ENCODE assay signal across 18 cellular contexts in the genomic region with DNA sequence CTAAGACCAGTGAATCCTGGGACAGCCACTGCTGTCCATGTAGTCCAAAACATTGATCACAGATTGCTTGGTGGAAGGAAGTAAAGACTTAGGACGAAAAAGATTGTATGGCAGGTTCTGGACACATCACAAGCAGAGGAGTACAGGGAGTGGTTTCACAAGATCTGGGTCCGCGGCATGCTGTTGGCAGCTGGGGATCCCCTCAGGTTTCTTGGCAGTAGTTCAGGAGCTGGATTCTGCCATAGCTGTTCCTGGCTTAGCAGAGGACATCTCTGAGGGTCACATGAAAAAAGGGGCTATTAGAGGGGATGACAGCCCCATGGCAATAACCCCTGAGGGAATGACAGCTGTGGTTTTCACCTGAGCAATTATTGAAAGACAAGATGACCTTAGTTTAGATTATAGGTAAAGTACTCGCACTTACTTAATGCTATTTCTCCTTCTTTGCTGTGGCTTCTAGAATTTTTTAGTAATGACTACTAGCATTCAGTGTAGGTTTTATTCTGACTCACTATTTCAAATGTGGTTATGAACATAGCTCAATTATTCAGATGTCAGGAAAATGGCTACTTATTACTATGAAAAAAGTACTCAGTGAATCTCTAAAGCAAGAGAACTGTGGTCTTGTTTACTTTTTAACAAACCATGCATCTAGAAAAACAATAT. TPM values are rescaled to one million over a fixed set of nuclear protein-coding genes. Genes with fewer than 3 reads are reported as not detected.
"Had no signal": no experiment of that assay in that cellular context is flagged by ENCODE, and none has a peak within 500 bp of the region (broad histone marks: within the 10 kb centered on the region; RNA-seq: fewer than 3 reads in every experiment).

No MANE protein-coding gene starts in this region.

- H3K4me1 ChIP-seq: adrenal gland, right atrium auricular region, uterus had no signal

- H3K36me3 ChIP-seq: adrenal gland, right atrium auricular region, tibial artery, uterus had no signal

- H3K4me3 ChIP-seq: adrenal gland, dorsolateral prefrontal cortex, hepatocyte, right atrium auricular region, tibial artery, uterus had no signal

- H3K9me3 ChIP-seq: adrenal gland, uterus had no signal

- H3K4me2 ChIP-seq: hepatocyte had no signal

- H3K27me3 ChIP-seq: adrenal gland, hepatocyte, right atrium auricular region, tibial artery, uterus had no signal

- H3K79me2 ChIP-seq: hepatocyte had no signal

- H2AFZ ChIP-seq: hepatocyte had no signal

- H3K27ac ChIP-seq: adrenal gland, dorsolateral prefrontal cortex, hepatocyte, right atrium auricular region, tibial artery, uterus had no signal

- DNase-seq: activated CD4-positive, alpha-beta memory T cell treated with anti-CD3 and anti-CD28 coated beads, Interleukin-2, amount 10 ng/mL, durations not matched to agents 7 days and 5 days; activated CD4-positive, alpha-beta T cell treated with anti-CD3 and anti-CD28 coated beads for 36 hours; activated T-cell treated with anti-CD3 and anti-CD28 coated beads, Interleukin-2, amount 50 U/mL, for 24 hours; adrenal gland; dorsolateral prefrontal cortex; kidney glomerular epithelial cell; nucleus accumbens; stimulated activated CD4-positive, alpha-beta T cell treated with anti-CD3 and anti-CD28 coated beads, Interleukin-2, amount 100 ng/mL, for 48 hours; T-helper 1 cell; tibial artery; uterus had no signal

RNA-seq across cellular contexts. Expression of gene KRTAP27-1, which starts 8.2 kb away (rescaled TPM):
- total RNA-seq: activated CD4-positive, alpha-beta memory T cell treated with anti-CD3 and anti-CD28 coated beads, Interleukin-2, amount 10 ng/mL, durations not matched to agents 7 days and 5 days; activated CD4-positive, alpha-beta T cell treated with anti-CD3 and anti-CD28 coated beads for 36 hours; adrenal gland; dorsolateral prefrontal cortex; esophagus mucosa; glomerular endothelial cell; hepatocyte; liver; progenitor cell of endocrine pancreas; right atrium auricular region; skeletal muscle tissue; uterus had no signal
- polyA plus RNA-seq: adrenal gland, hepatocyte, liver had no signal

RNA-seq across cellular contexts. Expression of gene KRTAP26-1, which starts 9.2 kb away (rescaled TPM):
- total RNA-seq: activated CD4-positive, alpha-beta memory T cell treated with anti-CD3 and anti-CD28 coated beads, Interleukin-2, amount 10 ng/mL, durations not matched to agents 7 days and 5 days; activated CD4-positive, alpha-beta T cell treated with anti-CD3 and anti-CD28 coated beads for 36 hours; adrenal gland; dorsolateral prefrontal cortex; esophagus mucosa; glomerular endothelial cell; hepatocyte; liver; progenitor cell of endocrine pancreas; right atrium auricular region; skeletal muscle tissue; uterus had no signal
- polyA plus RNA-seq: adrenal gland, hepatocyte, liver had no signal

RNA-seq across cellular contexts. Expression of gene KRTAP23-1, which starts 19.1 kb away (rescaled TPM):
- total RNA-seq: activated CD4-positive, alpha-beta memory T cell treated with anti-CD3 and anti-CD28 coated beads, Interleukin-2, amount 10 ng/mL, durations not matched to agents 7 days and 5 days; activated CD4-positive, alpha-beta T cell treated with anti-CD3 and anti-CD28 coated beads for 36 hours; adrenal gland; dorsolateral prefrontal cortex; esophagus mucosa; glomerular endothelial cell; hepatocyte; liver; progenitor cell of endocrine pancreas; right atrium auricular region; skeletal muscle tissue; uterus had no signal
- polyA plus RNA-seq: adrenal gland, hepatocyte, liver had no signal

RNA-seq across cellular contexts. Expression of gene KRTAP25-1, which starts 40.0 kb away (rescaled TPM):
- total RNA-seq: activated CD4-positive, alpha-beta memory T cell treated with anti-CD3 and anti-CD28 coated beads, Interleukin-2, amount 10 ng/mL, durations not matched to agents 7 days and 5 days; activated CD4-positive, alpha-beta T cell treated with anti-CD3 and anti-CD28 coated beads for 36 hours; adrenal gland; dorsolateral prefrontal cortex; esophagus mucosa; glomerular endothelial cell; hepatocyte; liver; progenitor cell of endocrine pancreas; right atrium auricular region; skeletal muscle tissue; uterus had no signal
- polyA plus RNA-seq: adrenal gland, hepatocyte, liver had no signal

RNA-seq across cellular contexts. Expression of gene KRTAP13-2, which starts 42.7 kb away (rescaled TPM):
- total RNA-seq: activated CD4-positive, alpha-beta memory T cell treated with anti-CD3 and anti-CD28 coated beads, Interleukin-2, amount 10 ng/mL, durations not matched to agents 7 days and 5 days; activated CD4-positive, alpha-beta T cell treated with anti-CD3 and anti-CD28 coated beads for 36 hours; dorsolateral prefrontal cortex; esophagus mucosa; glomerular endothelial cell; hepatocyte; liver; progenitor cell of endocrine pancreas; right atrium auricular region; skeletal muscle tissue; uterus had no signal
- polyA plus RNA-seq: adrenal gland, hepatocyte, liver had no signal
